ENCODE assay signal across 14 cellular contexts in genomic region chr1:42359466-42359865, GRCh38. TPM values are rescaled to one million over a fixed set of nuclear protein-coding genes. Genes with fewer than 3 reads are reported as not detected.
DNase-seq lines count a peak whose midpoint lies in the region; ATAC-seq and TF ChIP-seq lines count a peak whose summit lies in the region.
"Had no signal": no experiment of that assay in that cellular context is flagged by ENCODE, and none has a peak within 500 bp of the region (broad histone marks: within the 10 kb centered on the region; RNA-seq: fewer than 3 reads in every experiment).

No MANE protein-coding gene starts in this region.

- peak; percentile 15 for DNase-seq in EH (ENCODE audit: low read depth)
- peak; percentile 5 for DNase-seq in fibroblast of the aortic adventitia (ENCODE audit: low read depth)
- peak; percentile 24 for DNase-seq in occipital lobe (lab: John Stamatoyannopoulos, UW)
- DNase-seq in superior temporal gyrus (ENCODE audit: extremely low spot score) = peak; percentile 53
- no peak for DNase-seq in mammary epithelial cell
- no peak for DNase-seq in NCI-H69 (lab: John Stamatoyannopoulos, UW)
- no peak for DNase-seq in psoas muscle
- DNase-seq: BE2C; CD4-positive, alpha-beta memory T cell; DMS153; DMS79 treated with DMSO at 0.1 percent for 48 hours; GDM1 had no signal

- H4K20me1 ChIP-seq in mammary epithelial cell (ENCODE audit: insufficient read depth, low read length) = no peaks in the 10 kb centered on the region

- H3K4me3 ChIP-seq in fibroblast of the aortic adventitia (ENCODE audit: low read depth, low read length) (no peak overlapping the region), mammary epithelial cell (replicated peaks in 1 of 3; ENCODE audit: insufficient read depth in 1 of 3, low read depth in 2 of 3, low read length in 3 of 3) (no peak overlapping the region), psoas muscle (no peak overlapping the region)
- H3K4me3 ChIP-seq: HAP-1 had no signal

- no peak overlapping the region for H3K27ac ChIP-seq in mammary epithelial cell (ENCODE audit: insufficient read depth, low read depth, low read length)
- H3K27ac ChIP-seq in psoas muscle = no peak overlapping the region
- H3K27ac ChIP-seq: C4-2B had no signal

- no peaks in the 10 kb centered on the region for H3K27me3 ChIP-seq in mammary epithelial cell (ENCODE audit: insufficient read depth, low read length)
- H3K27me3 ChIP-seq in psoas muscle (ENCODE audit: insufficient read depth in 3 of 3, low read length in 2 of 3) = no peaks in the 10 kb centered on the region
- H3K27me3 ChIP-seq: BE2C had no signal

- TF ChIP-seq CTCF in fibroblast of the aortic adventitia (IDR thresholded peaks at IDR 0.05; ENCODE audit: insufficient read depth, low read length) = no peak
- TF ChIP-seq CTCF in mammary epithelial cell (conservative IDR thresholded peaks at IDR 0.05 in 1 of 2, IDR thresholded peaks at IDR 0.05 in 1 of 2; ENCODE audit: extremely low read depth in 1 of 2, insufficient read depth in 1 of 2, low read depth in 1 of 2, low read length in 2 of 2) = no peak
- TF ChIP-seq CTCF in psoas muscle (IDR thresholded peaks at IDR 0.05) = no peak

- dilution Hi-C loops in mammary epithelial cell (cut with HindIII; ENCODE audit: low sequenced_read_pairs) = no loop called here

- H3K4me2 ChIP-seq in mammary epithelial cell (ENCODE audit: insufficient read depth, low read depth, low read length) = no peak overlapping the region

- no peaks in the 10 kb centered on the region for H3K9me3 ChIP-seq in mammary epithelial cell (replicated peaks; ENCODE audit: insufficient read depth, low read length)
- H3K9me3 ChIP-seq in psoas muscle = no peaks in the 10 kb centered on the region
- H3K9me3 ChIP-seq: BE2C, HAP-1 had no signal

- intact Hi-C loops in mammary epithelial cell (cut with micrococcal nuclease) (no loop called here), psoas muscle (cut with DNase I) (no loop called here)

- 90% methylated on average over 1 of the region's 1 CpG for WGBS in mammary epithelial cell (ENCODE audit: low coverage, missing lambda C conversion rate)
- WGBS in psoas muscle, 3 donors = 76 to 83% (median 80%) methylated on average over 1 of the region's 1 CpG

- H3K36me3 ChIP-seq in mammary epithelial cell (ENCODE audit: insufficient read depth, low read length) (no peaks in the 10 kb centered on the region), psoas muscle (ENCODE audit: insufficient read depth in 1 of 2, low read depth in 1 of 2) (no peaks in the 10 kb centered on the region)
- H3K36me3 ChIP-seq: BE2C, HAP-1 had no signal

- no peak for ATAC-seq in psoas muscle

- no peaks in the 10 kb centered on the region for H3K79me2 ChIP-seq in mammary epithelial cell (ENCODE audit: insufficient read depth, low read length)

- H2AFZ ChIP-seq in mammary epithelial cell (ENCODE audit: low read depth, low read length) = no peak overlapping the region

- BruUV-seq in mammary epithelial cell (replicated peaks; lab: Mats Ljungman, UMichigan) = no TSS peak

- in situ Hi-C loops in mammary epithelial cell (cut with MboI; ENCODE audit: low sequenced_read_pairs in 2 of 2) = no loop called here

- no peak overlapping the region for H3K9ac ChIP-seq in mammary epithelial cell (ENCODE audit: insufficient read depth, low read length)

- CTCF ChIA-PET in mammary epithelial cell (lab: Charles Lee; ENCODE audit: low non-redundant PET) = no interaction called here

- no peaks in the 10 kb centered on the region for H3K4me1 ChIP-seq in mammary epithelial cell (ENCODE audit: insufficient read depth, low read length)
- H3K4me1 ChIP-seq in psoas muscle = no peaks in the 10 kb centered on the region
- H3K4me1 ChIP-seq: BE2C, HAP-1 had no signal

RNA-seq across cellular contexts. Expression of gene RIMKLA, which starts 21.1 kb away (rescaled TPM):
- total RNA-seq in fibroblast of the aortic adventitia (ENCODE audit: low replicate concordance) = 0.09 TPM in 1 of 2 replicates, not detected in the other
- total RNA-seq in occipital lobe = 22.9 TPM
- total RNA-seq in mammary epithelial cell = not detected
- polyA plus RNA-seq in mammary epithelial cell = 0.03 TPM
- polyA minus RNA-seq in mammary epithelial cell = not detected
- total RNA-seq in psoas muscle = 1 to 10 TPM; 1.0 to 1.2 (median 1.1) TPM
- under 1 TPM; 0.12 to 0.70 (median 0.30) TPM for polyA plus RNA-seq in psoas muscle

RNA-seq across cellular contexts. Expression of gene FOXJ3, which starts 24.4 kb away (rescaled TPM):
- 17.4 and 38.0 TPM in 2 replicates for total RNA-seq in fibroblast of the aortic adventitia (ENCODE audit: low replicate concordance)
- total RNA-seq in occipital lobe = 107 TPM
- 10 to 100 TPM; 40.8 to 43.1 TPM for total RNA-seq in mammary epithelial cell
- 28.4 TPM for polyA plus RNA-seq in mammary epithelial cell
- 46.6 TPM for polyA minus RNA-seq in mammary epithelial cell
- total RNA-seq in psoas muscle = 10 to 100 TPM; 47.9 to 53.1 (median 49.1) TPM
- 10 to 100 TPM; 15.1 to 40.5 (median 22.0) TPM for polyA plus RNA-seq in psoas muscle

Comparison
In these comparisons a context has a peak if more than half of its experiments do, and no peak if none do; other contexts are left out.
1. DNase-seq: peak in EH (single experiment), fibroblast of the aortic adventitia (single experiment), occipital lobe (single experiment) and superior temporal gyrus (single experiment); none in mammary epithelial cell (single experiment), NCI-H69 (single experiment) and psoas muscle (0 of 2).
2. RNA of gene RIMKLA, which starts 21.1 kb away (total RNA-seq): 22.9 TPM in occipital lobe (single experiment); 1.0 to 1.2 TPM in psoas muscle, not detected in mammary epithelial cell and 0.09 TPM in fibroblast of the aortic adventitia; every median in the first group is over 10 times any median in the second.